24 cellular contexts compared by ENCODE assay signal in genomic region chr2:73917696-73918207, GRCh38. TPM values are rescaled to one million over a fixed set of nuclear protein-coding genes. Genes with fewer than 3 reads are reported as not detected.
"Had no signal": no experiment of that assay in that cellular context is flagged by ENCODE, and none has a peak within 500 bp of the region (broad histone marks: within the 10 kb centered on the region; RNA-seq: fewer than 3 reads in every experiment).

No MANE protein-coding gene starts in this region.

- H3K27me3 ChIP-seq: hepatocyte, ovary, vagina had no signal

- H3K9me3 ChIP-seq: gastrocnemius medialis, mucosa of descending colon, ovary, spleen, thoracic aorta, vagina had no signal

- H3K4me2 ChIP-seq: hepatocyte had no signal

- H3K4me1 ChIP-seq: gastrocnemius medialis, vagina had no signal

- H3K4me3 ChIP-seq: gastrocnemius medialis, hepatocyte, mucosa of descending colon, ovary, spleen, thoracic aorta, vagina had no signal

- FAIRE-seq: keratinocyte had no signal

- H3K36me3 ChIP-seq: gastrocnemius medialis, ovary, spleen, vagina had no signal

- H3K27ac ChIP-seq: epithelial cell of prostate, gastrocnemius medialis, hepatocyte, ovary, spleen, thoracic aorta, vagina had no signal

- DNase-seq: activated CD4-positive, alpha-beta T cell treated with anti-CD3 and anti-CD28 coated beads for 4 hours; activated CD4-positive, alpha-beta T cell treated with anti-CD3 and anti-CD28 coated beads, Interleukin-2, amount 50 U/mL, for 4 hours; activated gamma-delta T cell treated with Interleukin-2 at 50 U/mL for 16 hours; activated naive CD4-positive, alpha-beta T cell treated with anti-CD3 and anti-CD28 coated beads, Interleukin-2, amount 50 U/mL, for 16 hours; activated T-cell treated with anti-CD3 and anti-CD28 coated beads, Interleukin-2, amount 50 U/mL, for 4 hours; amniotic stem cell; central memory CD4-positive, alpha-beta T cell; gastrocnemius medialis; left cardiac atrium; left ventricle myocardium superior; mucosa of descending colon; naive B cell; ovary; spleen; stimulated activated naive CD8-positive, alpha-beta T cell treated with anti-CD3 and anti-CD28 coated beads, Interleukin-15, Interleukin-2, amounts not matched to agents 100 U/mL and 50 U/mL, for 24 hours; trophoblast cell had no signal

- ATAC-seq: activated T-cell treated with anti-CD3 and anti-CD28 coated beads, Interleukin-2, amount 50 U/mL, for 4 hours; activated T-helper 17 cell treated with anti-CD3 and anti-CD28 coated beads, Interleukin-2, amount 50 U/mL, for 72 hours; gastrocnemius medialis; left cardiac atrium; left ventricle myocardium superior; mucosa of descending colon; stimulated activated naive CD8-positive, alpha-beta T cell treated with anti-CD3 and anti-CD28 coated beads, Interleukin-15, Interleukin-2, amounts not matched to agents 100 U/mL and 50 U/mL, for 24 hours had no signal

RNA-seq across cellular contexts. Expression of gene ACTG2, which starts 24.9 kb away (rescaled TPM):
- total RNA-seq: activated T-helper 17 cell treated with anti-CD3 and anti-CD28 coated beads, Interleukin-2, amount 50 U/mL, for 72 hours; lung microvascular endothelial cell; T-helper 1 cell treated with Interleukin-12 subunit alpha and Interleukin-12 subunit beta and Interleukin-4 antibody, amounts not matched to agents 30 ng/mL and 1 ng/mL, for 36 hours had no signal
- polyA plus RNA-seq: keratinocyte had no signal
